Comparison of ENCODE assay signal across 25 cellular contexts in genomic region chr20:59094576-59094975, GRCh38. TPM values are rescaled to one million over a fixed set of nuclear protein-coding genes. Genes with fewer than 3 reads are reported as not detected.
A peak's percentile ranks its signal among the peaks of the same experiment; 100 is the strongest.
DNase-seq lines count a peak whose midpoint lies in the region; ATAC-seq, FAIRE-seq and TF ChIP-seq lines count a peak whose summit lies in the region.
"Had no signal": no experiment of that assay in that cellular context is flagged by ENCODE, and none has a peak within 500 bp of the region (broad histone marks: within the 10 kb centered on the region; RNA-seq: fewer than 3 reads in every experiment).

No MANE protein-coding gene starts in this region.

- no peaks in the 10 kb centered on the region for H3K79me2 ChIP-seq in DOHH2 (ENCODE audit: control insufficient read depth, low read length)
- H3K79me2 ChIP-seq in K562 (ENCODE audit: control insufficient read depth, insufficient read depth, low read length): no peaks in the 10 kb centered on the region
- H3K79me2 ChIP-seq in mesendoderm (ENCODE audit: control insufficient read depth, insufficient read depth, low read length): no peaks in the 10 kb centered on the region

- H3K9me1 ChIP-seq in K562 (ENCODE audit: control insufficient read depth, insufficient read depth, low read length): no peaks in the 10 kb centered on the region

- H3K27ac ChIP-seq in DOHH2 (ENCODE audit: low read depth, low read length) (no peak overlapping the region), K562 (ENCODE audit: extremely low read depth, low read depth, low read length) (no peak overlapping the region), mesendoderm (ENCODE audit: low read depth, low read length) (no peak overlapping the region), left ventricle myocardium inferior (replicated peaks) (no peak overlapping the region)
- H3K27ac ChIP-seq: HL-60, PC-9, SJCRH30 had no signal

- no peak for TF ChIP-seq RAD21 in K562 (CRISPR knock-in tag; conservative IDR thresholded peaks at IDR 0.05 in 1 of 2, IDR thresholded peaks at IDR 0.05 in 1 of 2)

- no peak overlapping the region for H2BK120ac ChIP-seq in mesendoderm (ENCODE audit: low read depth, low read length)

- DNase-seq in H7 (peak; percentile 28), K562 (ENCODE audit: extremely low read depth in 1 of 4, low spot score in 3 of 4) (no peak), mesendoderm (peak; percentile 15), endothelial cell (ENCODE audit: low spot score) (no peak), left ventricle myocardium superior (no peak), left ventricle myocardium inferior (no peak)
- DNase-seq: CD8-positive, alpha-beta memory T cell; DMS 273 treated with DMSO at 0.1 percent for 48 hours; DMS79; HCEC 1CT; Kasumi-1; NCI-H1092 treated with DMSO at 0.1 percent for 48 hours; NCI-H1436; NCI-H187; NCI-H2227 treated with DMSO at 0.1 percent for 48 hours; NCI-H510A; NK-92 treated with Interleukin-12 subunit alpha and Interleukin-12 subunit beta, amount 100 ng/mL, for 24 hours; PC-9; T-helper 17 cell had no signal

- TF ChIP-seq CTCF in DOHH2 (IDR thresholded peaks at IDR 0.05; ENCODE audit: low read depth, low read length, poor library complexity, severe bottlenecking): no peak
- TF ChIP-seq CTCF in K562 (IDR thresholded peaks at IDR 0.05 in 2 of 3, conservative IDR thresholded peaks at IDR 0.05 in 1 of 3; ENCODE audit: insufficient read depth in 2 of 3, low read depth in 1 of 3, low read length in 3 of 3): no peak
- no peak for TF ChIP-seq CTCF in endothelial cell (IDR thresholded peaks at IDR 0.05; ENCODE audit: unreplicated experiment)
- no peak for TF ChIP-seq CTCF in left ventricle myocardium inferior (IDR thresholded peaks at IDR 0.05; ENCODE audit: borderline replicate concordance)

- H3K27ac Mint-ChIP-seq in endothelial cell (ENCODE audit: unreplicated experiment): no peak overlapping the region
- H3K27ac Mint-ChIP-seq: CD14-positive monocyte, T-helper 17 cell had no signal

- 16% methylated on average over 8 of the region's 8 CpGs for WGBS in K562 (ENCODE audit: insufficient coverage, low coverage, missing lambda C conversion rate)
- WGBS in mesendoderm (ENCODE audit: extremely low coverage, insufficient coverage, low lambda C conversion rate): no CpG with 5 or more reads among the region's 8 CpGs

- no peaks in the 10 kb centered on the region for H3K36me3 ChIP-seq in DOHH2 (ENCODE audit: control insufficient read depth, low read length)
- H3K36me3 ChIP-seq in H7 (replicated peaks; ENCODE audit: control insufficient read depth, insufficient read depth, low read length): no peaks in the 10 kb centered on the region
- H3K36me3 ChIP-seq in K562 (ENCODE audit: control insufficient read depth, insufficient read depth, low read length): no peaks in the 10 kb centered on the region
- no peaks in the 10 kb centered on the region for H3K36me3 ChIP-seq in mesendoderm (ENCODE audit: control insufficient read depth, insufficient read depth, low read length)
- no peaks in the 10 kb centered on the region for H3K36me3 ChIP-seq in left ventricle myocardium inferior
- H3K36me3 ChIP-seq: SJCRH30 had no signal

- POLR2A ChIA-PET in K562 (lab: Yijun Ruan, JAX): no interaction called here

- no TSS peak for BruUV-seq in K562 (replicated peaks; lab: Mats Ljungman, UMichigan)

- FAIRE-seq in K562 (lab: Jason Lieb, UNC): no peak

- H3K9me3 ChIP-seq in DOHH2 (ENCODE audit: control insufficient read depth, insufficient read depth, low read length) (no peaks in the 10 kb centered on the region), K562 (replicated peaks; ENCODE audit: control insufficient read depth, insufficient read depth, low read depth, low read length) (no peaks in the 10 kb centered on the region), left ventricle myocardium inferior (replicated peaks) (no peaks in the 10 kb centered on the region)
- H3K9me3 ChIP-seq: SJCRH30 had no signal

- H3K23ac ChIP-seq in mesendoderm (ENCODE audit: low read length): no peak overlapping the region

- H3K4me1 ChIP-seq in DOHH2 (ENCODE audit: control insufficient read depth, low read length) (peaks cover 15% of the 10 kb centered on the region), K562 (replicated peaks in 1 of 2; ENCODE audit: control insufficient read depth in 2 of 2, insufficient read depth in 2 of 2, low read length in 2 of 2) (no peaks in the 10 kb centered on the region), mesendoderm (ENCODE audit: control insufficient read depth, low read depth, low read length) (no peaks in the 10 kb centered on the region), left ventricle myocardium inferior (no peaks in the 10 kb centered on the region)
- H3K4me1 ChIP-seq: SJCRH30 had no signal

- H3K9me2 ChIP-seq in DOHH2 (replicated peaks; ENCODE audit: control insufficient read depth, low read length): no peaks in the 10 kb centered on the region

- H3F3A ChIP-seq in DOHH2 (ENCODE audit: control insufficient read depth, insufficient read depth): no peaks in the 10 kb centered on the region

- H3K18ac ChIP-seq in mesendoderm (ENCODE audit: low read length): no peak overlapping the region

- no peak overlapping the region for H2AK5ac ChIP-seq in mesendoderm (ENCODE audit: low read length)

- ATAC-seq in K562 (no peak), left ventricle myocardium superior (no peak)
- ATAC-seq: Right ventricle myocardium inferior, SK-N-SH treated with all-trans-retinoic acid at 6 μM for 48 hours, T-helper 17 cell had no signal

- TF ChIP-seq EP300 in K562 (IDR thresholded peaks at IDR 0.05; ENCODE audit: low read length): no peak

- H3K9me3 Mint-ChIP-seq in endothelial cell (ENCODE audit: unreplicated experiment): no peaks in the 10 kb centered on the region
- H3K9me3 Mint-ChIP-seq: CD14-positive monocyte; CD8-positive, alpha-beta memory T cell had no signal

- no peaks in the 10 kb centered on the region for H4K20me1 ChIP-seq in DOHH2 (ENCODE audit: control insufficient read depth, insufficient read depth, low read depth, low read length)
- H4K20me1 ChIP-seq in K562 (replicated peaks; ENCODE audit: control insufficient read depth, insufficient read depth, low read length): no peaks in the 10 kb centered on the region

- in situ Hi-C loops in K562 (cut with MboI): no loop called here

- no peak overlapping the region for H3K4me3 Mint-ChIP-seq in endothelial cell (ENCODE audit: unreplicated experiment)
- H3K4me3 Mint-ChIP-seq: CD14-positive monocyte; CD8-positive, alpha-beta memory T cell; T-helper 17 cell had no signal

- H3K27me3 ChIP-seq in DOHH2 (ENCODE audit: control insufficient read depth, low read length) (no peaks in the 10 kb centered on the region), H7 (ENCODE audit: control insufficient read depth, insufficient read depth, low read length) (no peaks in the 10 kb centered on the region), K562 (ENCODE audit: control insufficient read depth in 2 of 2, insufficient read depth in 2 of 2, low read length in 2 of 2) (peaks cover 13 to 16% of the 10 kb centered on the region in 2 experiments), mesendoderm (ENCODE audit: insufficient read depth, low read length, poor library complexity) (no peaks in the 10 kb centered on the region), left ventricle myocardium inferior (ENCODE audit: low read depth) (no peaks in the 10 kb centered on the region)
- H3K27me3 ChIP-seq: SJCRH30 had no signal

- no peak overlapping the region for H3K4ac ChIP-seq in mesendoderm (ENCODE audit: low read depth, low read length)

- H3K4me3 ChIP-seq in DOHH2 (ENCODE audit: low read length): no peak overlapping the region
- H3K4me3 ChIP-seq in H7 (ENCODE audit: insufficient read depth, low read depth, low read length): no peak overlapping the region
- H3K4me3 ChIP-seq in K562: no peak overlapping the region
- no peak overlapping the region for H3K4me3 ChIP-seq in mesendoderm (ENCODE audit: low read length)
- H3K4me3 ChIP-seq in left ventricle myocardium inferior: no peak overlapping the region
- H3K4me3 ChIP-seq: PC-9, SJCRH30 had no signal

- H3K56ac ChIP-seq in mesendoderm (ENCODE audit: low read length): no peak overlapping the region

- H3K36me3 Mint-ChIP-seq in endothelial cell (ENCODE audit: low read depth, unreplicated experiment): no peaks in the 10 kb centered on the region
- H3K36me3 Mint-ChIP-seq: CD14-positive monocyte; CD8-positive, alpha-beta memory T cell had no signal

- H2AFZ ChIP-seq in K562 (ENCODE audit: low read depth, low read length): no peak overlapping the region
- H2AFZ ChIP-seq: PC-9 had no signal

- no peaks in the 10 kb centered on the region for H3K79me1 ChIP-seq in mesendoderm (ENCODE audit: low read length)

- peak overlapping the region; percentile 46 for H3K4me2 ChIP-seq in DOHH2 (ENCODE audit: low read length)
- H3K4me2 ChIP-seq in K562 (ENCODE audit: insufficient read depth, low read length): no peak overlapping the region
- H3K4me2 ChIP-seq in mesendoderm (ENCODE audit: low read length): no peak overlapping the region
- H3K4me2 ChIP-seq: PC-9 had no signal

- no peak overlapping the region for H2BK5ac ChIP-seq in mesendoderm (ENCODE audit: low read length)

- no peak overlapping the region for H2BK15ac ChIP-seq in mesendoderm (replicated peaks; ENCODE audit: low read depth)

- no peak overlapping the region for H3K9ac ChIP-seq in K562 (ENCODE audit: insufficient read depth in 1 of 2, low read depth in 2 of 2, low read length in 2 of 2)
- H3K9ac ChIP-seq in mesendoderm (ENCODE audit: low read length): no peak overlapping the region

- no peak overlapping the region for H4K5ac ChIP-seq in mesendoderm (ENCODE audit: low read length)

- H3K27me3 Mint-ChIP-seq in endothelial cell (ENCODE audit: unreplicated experiment): peaks cover 3% of the 10 kb centered on the region
- H3K27me3 Mint-ChIP-seq: CD8-positive, alpha-beta memory T cell; T-helper 17 cell had no signal

- CTCF ChIA-PET in K562 (lab: Yijun Ruan, JAX; ENCODE audit: low intra/inter-chr PET ratio): no interaction called here

- intact Hi-C loops in K562 (cut with micrococcal nuclease) (no loop called here), left ventricle myocardium superior (cut with micrococcal nuclease) (loop anchor here (5.0 kb wide), 1 partner anchor 123 kb away; no protein-coding TSS in a partner anchor), left ventricle myocardium inferior (cut with micrococcal nuclease) (no loop called here)

- no peak for TF ChIP-seq POLR2A in K562 (conservative IDR thresholded peaks at IDR 0.05)

- H3K4me1 Mint-ChIP-seq in endothelial cell (ENCODE audit: unreplicated experiment): peaks cover 3% of the 10 kb centered on the region
- H3K4me1 Mint-ChIP-seq: CD14-positive monocyte had no signal

- H4K8ac ChIP-seq in mesendoderm (ENCODE audit: low read depth, low read length): no peak overlapping the region

RNA-seq across cellular contexts. Expression of gene PRELID3B, which starts 52.0 kb away (rescaled TPM):
- 29.5 and 36.3 TPM in 2 replicates for total RNA-seq in H7 (2014; rRNA removed; shearing (Covaris generic))
- total RNA-seq in K562 (2011; cell fraction: chromatin; rRNA removed; ENCODE audit: low replicate concordance): 17.7 and 24.8 TPM in 2 replicates
- total RNA-seq in K562 (2011; cell fraction: nucleolus; rRNA removed): 16.8 and 22.2 TPM in 2 replicates
- total RNA-seq in K562 (2011; cell fraction: nucleoplasm; rRNA removed): 28.7 and 35.0 TPM in 2 replicates
- total RNA-seq in K562 (2014; rRNA removed) (90.3 and 96.8 TPM in 2 replicates), K562 (2014; rRNA removed; fragmentation: Illumina TruSeq; extraction: Trizol) (136 and 140 TPM in 2 replicates), K562 (2015; rRNA removed; fragmentation: Illumina TruSeq; extraction: Trizol) (112 and 120 TPM in 2 replicates), K562 (2021) (99.5 and 105 TPM in 2 replicates), endothelial cell (ENCODE audit: unreplicated experiment) (40.2 TPM), left ventricle myocardium superior (50.1 TPM), left ventricle myocardium inferior (46.6 TPM)
- polyA plus RNA-seq in K562 (2011; rRNA removed) (83.6 and 96.0 TPM in 2 replicates), K562 (2014; fragmentation: Illumina TruSeq; extraction: Trizol) (91.7 and 101 TPM in 2 replicates), K562 (2014; fragmentation: Nextera tagmentation; extraction: Ambion mirVana) (100 to 1,000 TPM; 156 to 186 TPM), K562 (2014; rRNA removed) (77.0 and 81.2 TPM in 2 replicates)
- 20.1 and 42.7 TPM in 2 replicates for polyA plus RNA-seq in K562 (2011; cell fraction: cytosol; rRNA removed)
- 74.4 and 76.8 TPM in 2 replicates for polyA plus RNA-seq in K562 (2011; cell fraction: nucleus; rRNA removed)
- polyA plus RNA-seq in K562 (2012): 58.3 and 91.4 TPM in 2 replicates
- 151 and 154 TPM in 2 replicates for polyA minus RNA-seq in K562 (2011; rRNA and poly(A)+ RNA removed)
- 93.2 and 97.4 TPM in 2 replicates for polyA minus RNA-seq in K562 (2011; cell fraction: cytosol; rRNA and poly(A)+ RNA removed)
- 28.1 and 43.1 TPM in 2 replicates for polyA minus RNA-seq in K562 (2011; cell fraction: nucleus; rRNA and poly(A)+ RNA removed)
- polyA plus RNA-seq in mesendoderm (2013, experiment 1 of 2): 23.0 TPM
- polyA plus RNA-seq in mesendoderm (2013, experiment 2 of 2): 24.1 TPM

Comparison
In these comparisons a context has a peak if more than half of its experiments do, and no peak if none do; other contexts are left out.
1. DNase-seq: peak in H7 (single experiment) and mesendoderm (single experiment); none in K562 (0 of 4), endothelial cell (single experiment), left ventricle myocardium superior (single experiment) and left ventricle myocardium inferior (single experiment).